ENCODE assay signal across 8 cellular contexts in genomic region chr17:58351182-58351581, GRCh38. TPM values are rescaled to one million over a fixed set of nuclear protein-coding genes. Genes with fewer than 3 reads are reported as not detected.
DNase-seq lines count a peak whose midpoint lies in the region; ATAC-seq, FAIRE-seq and TF ChIP-seq lines count a peak whose summit lies in the region.

No MANE protein-coding gene starts in this region.

- H3K4me3 ChIP-seq in PC-9 (peak overlapping the region; percentile 99), esophagus (ENCODE audit: low read depth in 1 of 2, low read length in 2 of 2) (peak overlapping the region; percentile 82 to 89), pancreas (peak overlapping the region; percentile 45 to 96 (median 74))

- H3K36me3 ChIP-seq in PC-9 (ENCODE audit: low read depth) (peaks cover 20% of the 10 kb centered on the region; the same call in 1 of the 2 replicates), esophagus (ENCODE audit: control insufficient read depth in 2 of 2, insufficient read depth in 2 of 2, low read length in 1 of 2) (peaks cover 20 to 21% of the 10 kb centered on the region in 2 donors), pancreas (peaks cover 3 to 30% (median 19%) of the 10 kb centered on the region in 3 donors)

- BruUV-seq in Calu3 (replicated peaks; lab: Mats Ljungman, UMichigan) (no TSS peak), PC-9 (replicated peaks; lab: Mats Ljungman, UMichigan) (TSS peak; percentile 31)

- TF ChIP-seq CTCF in Calu3 (IDR thresholded peaks at IDR 0.05; ENCODE audit: unreplicated experiment) (no peak), PC-9 (conservative IDR thresholded peaks at IDR 0.05) (no peak), pancreas (IDR thresholded peaks at IDR 0.05) (no peak)

- H3K27me3 ChIP-seq in PC-9 (ENCODE audit: insufficient read depth, low read depth) (0 out of 2 replicates have a peak, but pooled peaks cover 4% of the 10 kb centered on the region), esophagus (ENCODE audit: control insufficient read depth in 1 of 2, insufficient read depth in 2 of 2, low read length in 2 of 2) (no peaks in the 10 kb centered on the region), pancreas (no peaks in the 10 kb centered on the region)

- CTCF ChIA-PET in Calu3 (lab: Charles Lee), result interaction anchor here (0.7 to 3.0 kb wide), 4 partner anchors 12 to 84 kb away, joined by 3 to 36 read pairs (median 6); partner anchors contain the start of genes RNF43 and TSPOAP1
- CTCF ChIA-PET in PC-9 (lab: Charles Lee), result interaction anchor here (0.6 to 2.5 kb wide), 2 partner anchors 35 to 66 kb away, joined by 3 to 20 read pairs; partner anchors contain the start of gene RNF43

- no peak for DNase-seq in Calu3
- no peak for DNase-seq in PC-9
- peak in 1 of 6 donors; percentile 0 for DNase-seq in pancreas
- no peak for DNase-seq in hypothalamus (lab: John Stamatoyannopoulos, UW)
- DNase-seq in DMS53 treated with DMSO at 0.1 percent for 48 hours (lab: John Stamatoyannopoulos, UW; ENCODE audit: unreplicated experiment), result no peak

- peaks cover 33% of the 10 kb centered on the region for H3K36me3 Mint-ChIP-seq in Calu3 (ENCODE audit: insufficient read depth, unreplicated experiment)

- H3K9me3 ChIP-seq in PC-9 (ENCODE audit: insufficient read depth, low read depth), result no peaks in the 10 kb centered on the region
- H3K9me3 ChIP-seq in esophagus (ENCODE audit: control insufficient read depth in 2 of 2, insufficient read depth in 1 of 2, low read depth in 1 of 2, low read length in 1 of 2), result no peaks in the 10 kb centered on the region
- H3K9me3 ChIP-seq in pancreas, result no peaks in the 10 kb centered on the region

- peaks cover 14% of the 10 kb centered on the region for H3K79me2 ChIP-seq in PC-9 (ENCODE audit: low read depth)

- H3K4me1 ChIP-seq in PC-9 (replicated peaks; ENCODE audit: insufficient read depth) (peaks cover 16% of the 10 kb centered on the region), esophagus (ENCODE audit: control insufficient read depth in 2 of 2, insufficient read depth in 2 of 2, low read length in 1 of 2) (peaks cover 0 to 5% of the 10 kb centered on the region in 2 donors), pancreas (peaks cover 6 to 10% (median 6%) of the 10 kb centered on the region in 3 donors)

- no peak for FAIRE-seq in pancreas (lab: Jason Lieb, UNC)

- no peak for ATAC-seq in pancreas
- ATAC-seq in HG02759 (IDR thresholded peaks at IDR 0.05; ENCODE audit: unreplicated experiment), result no peak
- ATAC-seq in HG03045 (IDR thresholded peaks at IDR 0.05; ENCODE audit: unreplicated experiment), result no peak

- 46 to 52% methylated on average over 4 of the region's 4 CpGs for WGBS in esophagus, 2 donors
- 43 to 55% methylated on average over 4 of the region's 4 CpGs for WGBS in pancreas, 2 donors

- no peaks in the 10 kb centered on the region for H3K9me2 ChIP-seq in PC-9 (ENCODE audit: insufficient read depth)

- POLR2A ChIA-PET in PC-9 (lab: Charles Lee; ENCODE audit: unreplicated experiment), result no interaction called here

- no peaks in the 10 kb centered on the region for H3K9me3 Mint-ChIP-seq in Calu3 (ENCODE audit: low read depth, unreplicated experiment)

- no peaks in the 10 kb centered on the region for H3K27me3 Mint-ChIP-seq in Calu3 (ENCODE audit: unreplicated experiment)

- peak overlapping the region; percentile 99 for H3K4me3 Mint-ChIP-seq in Calu3 (ENCODE audit: low read depth, unreplicated experiment)

- peaks cover 3% of the 10 kb centered on the region; the same call in 1 of the 2 replicates for H4K20me1 ChIP-seq in PC-9 (ENCODE audit: insufficient read depth)

- H3K4me1 Mint-ChIP-seq in Calu3 (ENCODE audit: low read depth, unreplicated experiment), result peaks cover 8% of the 10 kb centered on the region

- no peak overlapping the region for H2AFZ ChIP-seq in PC-9

- peak overlapping the region; percentile 91 for H3K4me2 ChIP-seq in PC-9

- intact Hi-C loops in Calu3 (cut with micrococcal nuclease; ENCODE audit: unreplicated experiment), result loop anchor here (5.0 kb wide), 1 partner anchor 41 kb away; no protein-coding TSS in a partner anchor
- intact Hi-C loops in PC-9 (cut with micrococcal nuclease; ENCODE audit: unreplicated experiment), result no loop called here
- intact Hi-C loops in pancreas (cut with DNase I), result loop anchor here in 2 of 3 donors (10.0 kb wide), 1 partner anchor 64 kb away; the partner anchor contains the start of gene RNF43 (in 2 of the 2)

- H3K27ac ChIP-seq in PC-9 (no peak overlapping the region), esophagus (ENCODE audit: low read depth in 2 of 2, low read length in 1 of 2) (no peak overlapping the region), pancreas (no peak overlapping the region)

- H3K27ac Mint-ChIP-seq in Calu3 (ENCODE audit: unreplicated experiment), result peak overlapping the region; percentile 93

- peaks cover 9% of the 10 kb centered on the region for H3F3A ChIP-seq in PC-9 (ENCODE audit: insufficient read depth, low read depth)

RNA-seq across cellular contexts. Expression of gene SUPT4H1, which starts 0.8 kb away (rescaled TPM):
- total RNA-seq in Calu3 (2022) (40.3 and 46.7 TPM in 2 replicates), PC-9 (2021) (72.2 and 74.8 TPM in 2 replicates), pancreas (10 to 100 TPM; 14.1 to 43.7 (median 26.5) TPM)
- polyA plus RNA-seq in esophagus (10 to 100 TPM; 39.9 to 80.8 TPM), pancreas (10 to 100 TPM; 23.3 to 42.3 TPM)

RNA-seq across cellular contexts. Expression of gene TSPOAP1, which starts 22.6 kb away (rescaled TPM):
- not detected in 2 replicates for total RNA-seq in Calu3 (2022)
- 0.15 and 0.18 TPM in 2 replicates for total RNA-seq in PC-9 (2021)
- 10 to 100 TPM in 1 of 2 donors, 1 to 10 TPM in 1; 7.3 to 14.9 TPM for polyA plus RNA-seq in esophagus
- 10 to 100 TPM in 4 of 6 donors, 1 to 10 TPM in 2; 7.0 to 19.6 (median 12.9) TPM for total RNA-seq in pancreas
- 10 to 100 TPM; 56.7 to 90.2 TPM for polyA plus RNA-seq in pancreas
